In genomic region chr20:23889775-23890187, GRCh38 we compare ENCODE assay signal across 9 cellular contexts. TPM values are rescaled to one million over a fixed set of nuclear protein-coding genes. Genes with fewer than 3 reads are reported as not detected.
DNase-seq lines count a peak whose midpoint lies in the region; ATAC-seq and TF ChIP-seq lines count a peak whose summit lies in the region.
"Had no signal": no experiment of that assay in that cellular context is flagged by ENCODE, and none has a peak within 500 bp of the region (broad histone marks: within the 10 kb centered on the region; RNA-seq: fewer than 3 reads in every experiment).

No MANE protein-coding gene starts in this region.

- peaks cover 8% of the 10 kb centered on the region for H3K4me1 ChIP-seq in DND-41 (ENCODE audit: insufficient read depth, low read length)
- no peaks in the 10 kb centered on the region for H3K4me1 ChIP-seq in GM23338 (ENCODE audit: insufficient read depth)
- peaks cover 3% of the 10 kb centered on the region for H3K4me1 ChIP-seq in body of pancreas

- no peaks in the 10 kb centered on the region; the same call in 2 of the 3 replicates for H3K9me3 Mint-ChIP-seq in GM23338

- no peaks in the 10 kb centered on the region for H3K36me3 Mint-ChIP-seq in GM23338 (ENCODE audit: low read depth)
- H3K36me3 Mint-ChIP-seq: activated naive CD8-positive, alpha-beta T cell had no signal

- no peaks in the 10 kb centered on the region; the same call in 1 of the 2 replicates for H3K9me2 ChIP-seq in GM23338 (ENCODE audit: insufficient read depth)

- H3K79me2 ChIP-seq in DND-41 (ENCODE audit: insufficient read depth, low read length) (no peaks in the 10 kb centered on the region), GM23338 (replicated peaks; ENCODE audit: insufficient read depth) (no peaks in the 10 kb centered on the region)

- no peaks in the 10 kb centered on the region for H4K20me1 ChIP-seq in DND-41 (ENCODE audit: insufficient read depth, low read length)
- no peaks in the 10 kb centered on the region for H4K20me1 ChIP-seq in GM23338 (replicated peaks; ENCODE audit: insufficient read depth)

- H3K9me3 ChIP-seq in DND-41 (ENCODE audit: insufficient read depth, low read length, severe bottlenecking) (no peaks in the 10 kb centered on the region), body of pancreas (no peaks in the 10 kb centered on the region)

- 0 to 14% methylated on average over 3 to 8 of the region's 8 CpGs for WGBS in body of pancreas, 2 donors

- H3K9ac ChIP-seq in DND-41 (ENCODE audit: low read depth, low read length): no peak overlapping the region

- no peaks in the 10 kb centered on the region for H3K4me1 Mint-ChIP-seq in GM23338

- H3K27ac ChIP-seq in DND-41 (ENCODE audit: low read length) (no peak overlapping the region), GM23338 (ENCODE audit: low read depth) (no peak overlapping the region), body of pancreas (no peak overlapping the region)

- H3K4me2 ChIP-seq in DND-41 (ENCODE audit: insufficient read depth, low read length): no peak overlapping the region
- no peak overlapping the region for H3K4me2 ChIP-seq in GM23338

- intact Hi-C loops in body of pancreas (cut with DNase I): no loop called here

- H2AFZ ChIP-seq in DND-41 (ENCODE audit: low read depth, low read length) (no peak overlapping the region; the same call in 1 of the 2 replicates), GM23338 (no peak overlapping the region)

- H3K4me3 ChIP-seq in DND-41 (ENCODE audit: low read depth in 1 of 2, low read length in 2 of 2) (no peak overlapping the region), GM23338 (no peak overlapping the region), body of pancreas (no peak overlapping the region)

- no peak overlapping the region for H3K4me3 Mint-ChIP-seq in GM23338
- H3K4me3 Mint-ChIP-seq: activated naive CD8-positive, alpha-beta T cell had no signal

- H3K36me3 ChIP-seq in DND-41 (ENCODE audit: insufficient read depth, low read length): no peaks in the 10 kb centered on the region
- no peaks in the 10 kb centered on the region for H3K36me3 ChIP-seq in GM23338 (ENCODE audit: insufficient read depth)
- no peaks in the 10 kb centered on the region for H3K36me3 ChIP-seq in body of pancreas (replicated peaks in 1 of 2; ENCODE audit: insufficient read depth in 1 of 2, low read depth in 2 of 2)

- TF ChIP-seq POLR2A in body of pancreas (IDR thresholded peaks at IDR 0.05): no peak

- H3K27me3 Mint-ChIP-seq in GM23338 (ENCODE audit: insufficient read depth, low read depth, poor library complexity): no peaks in the 10 kb centered on the region
- H3K27me3 Mint-ChIP-seq: activated naive CD8-positive, alpha-beta T cell had no signal

- peak; percentile 91 for TF ChIP-seq CTCF in DND-41 (IDR thresholded peaks at IDR 0.05; ENCODE audit: borderline replicate concordance, extremely low read depth, low read length, poor library complexity, severe bottlenecking)
- peak; percentile 65 to 90 for TF ChIP-seq CTCF in GM23338 (conservative IDR thresholded peaks at IDR 0.05; ENCODE audit: low read depth in 2 of 2)
- TF ChIP-seq CTCF in body of pancreas (IDR thresholded peaks at IDR 0.05): peak; percentile 47 to 75 (median 69)

- H3K27me3 ChIP-seq in DND-41 (ENCODE audit: insufficient read depth, low read length, poor library complexity): no peaks in the 10 kb centered on the region
- H3K27me3 ChIP-seq in GM23338 (ENCODE audit: insufficient read depth): no peaks in the 10 kb centered on the region
- H3K27me3 ChIP-seq in body of pancreas: no peaks in the 10 kb centered on the region

- peak; percentile 80 for DNase-seq in DND-41
- DNase-seq in GM23338 (ENCODE audit: low spot score): peak; percentile 73
- DNase-seq in NCI-H1092 (lab: John Stamatoyannopoulos, UW): peak; percentile 63
- DNase-seq in UCSD-AML1 (lab: John Stamatoyannopoulos, UW; ENCODE audit: unreplicated experiment): peak; percentile 55
- peak; percentile 54 to 71 (median 58) for DNase-seq in body of pancreas
- DNase-seq in inferior parietal cortex (ENCODE audit: extremely low spot score): peak; percentile 66
- DNase-seq in stimulated activated CD4-positive, alpha-beta T cell treated with anti-CD3 and anti-CD28 coated beads, Interleukin-2, amount 100 ng/mL, for 48 hours: peak; percentile 45 to 52

- peak; percentile 98 for ATAC-seq in DND-41 (ENCODE audit: insufficient read depth, low read depth)
- ATAC-seq in GM23338: peak; percentile 100
- peak; percentile 87 for ATAC-seq in body of pancreas
- no peak for ATAC-seq in HG02970 (IDR thresholded peaks at IDR 0.05; ENCODE audit: low FRiP score, unreplicated experiment)

- H3K27ac Mint-ChIP-seq in GM23338: no peak overlapping the region
- H3K27ac Mint-ChIP-seq: activated naive CD8-positive, alpha-beta T cell had no signal

- H3F3A ChIP-seq in GM23338 (replicated peaks; ENCODE audit: low read depth): no peaks in the 10 kb centered on the region

TF ChIP-seq in GM23338, 12 proteins besides CTCF, POLR2A, EP300 and RAD21 (continues in another document):
- no peak for TF ChIP-seq ZNF114 (CRISPR knock-in tag; IDR thresholded peaks at IDR 0.05)
- TF ChIP-seq STAT1 (IDR thresholded peaks at IDR 0.05; ENCODE audit: unreplicated experiment): no peak
- TF ChIP-seq, protein P1, sequence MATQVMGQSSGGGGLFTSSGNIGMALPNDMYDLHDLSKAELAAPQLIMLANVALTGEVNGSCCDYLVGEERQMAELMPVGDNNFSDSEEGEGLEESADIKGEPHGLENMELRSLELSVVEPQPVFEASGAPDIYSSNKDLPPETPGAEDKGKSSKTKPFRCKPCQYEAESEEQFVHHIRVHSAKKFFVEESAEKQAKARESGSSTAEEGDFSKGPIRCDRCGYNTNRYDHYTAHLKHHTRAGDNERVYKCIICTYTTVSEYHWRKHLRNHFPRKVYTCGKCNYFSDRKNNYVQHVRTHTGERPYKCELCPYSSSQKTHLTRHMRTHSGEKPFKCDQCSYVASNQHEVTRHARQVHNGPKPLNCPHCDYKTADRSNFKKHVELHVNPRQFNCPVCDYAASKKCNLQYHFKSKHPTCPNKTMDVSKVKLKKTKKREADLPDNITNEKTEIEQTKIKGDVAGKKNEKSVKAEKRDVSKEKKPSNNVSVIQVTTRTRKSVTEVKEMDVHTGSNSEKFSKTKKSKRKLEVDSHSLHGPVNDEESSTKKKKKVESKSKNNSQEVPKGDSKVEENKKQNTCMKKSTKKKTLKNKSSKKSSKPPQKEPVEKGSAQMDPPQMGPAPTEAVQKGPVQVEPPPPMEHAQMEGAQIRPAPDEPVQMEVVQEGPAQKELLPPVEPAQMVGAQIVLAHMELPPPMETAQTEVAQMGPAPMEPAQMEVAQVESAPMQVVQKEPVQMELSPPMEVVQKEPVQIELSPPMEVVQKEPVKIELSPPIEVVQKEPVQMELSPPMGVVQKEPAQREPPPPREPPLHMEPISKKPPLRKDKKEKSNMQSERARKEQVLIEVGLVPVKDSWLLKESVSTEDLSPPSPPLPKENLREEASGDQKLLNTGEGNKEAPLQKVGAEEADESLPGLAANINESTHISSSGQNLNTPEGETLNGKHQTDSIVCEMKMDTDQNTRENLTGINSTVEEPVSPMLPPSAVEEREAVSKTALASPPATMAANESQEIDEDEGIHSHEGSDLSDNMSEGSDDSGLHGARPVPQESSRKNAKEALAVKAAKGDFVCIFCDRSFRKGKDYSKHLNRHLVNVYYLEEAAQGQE (IDR thresholded peaks at IDR 0.05; ENCODE audit: unreplicated experiment): no peak
- TF ChIP-seq JUNB (IDR thresholded peaks at IDR 0.05; ENCODE audit: unreplicated experiment): no peak
- TF ChIP-seq EZH2 (IDR thresholded peaks at IDR 0.05; ENCODE audit: low read depth, unreplicated experiment): no peak
- no peak for TF ChIP-seq POLR2AphosphoS5 (IDR thresholded peaks at IDR 0.05; ENCODE audit: low read depth)
- TF ChIP-seq, protein P2, sequence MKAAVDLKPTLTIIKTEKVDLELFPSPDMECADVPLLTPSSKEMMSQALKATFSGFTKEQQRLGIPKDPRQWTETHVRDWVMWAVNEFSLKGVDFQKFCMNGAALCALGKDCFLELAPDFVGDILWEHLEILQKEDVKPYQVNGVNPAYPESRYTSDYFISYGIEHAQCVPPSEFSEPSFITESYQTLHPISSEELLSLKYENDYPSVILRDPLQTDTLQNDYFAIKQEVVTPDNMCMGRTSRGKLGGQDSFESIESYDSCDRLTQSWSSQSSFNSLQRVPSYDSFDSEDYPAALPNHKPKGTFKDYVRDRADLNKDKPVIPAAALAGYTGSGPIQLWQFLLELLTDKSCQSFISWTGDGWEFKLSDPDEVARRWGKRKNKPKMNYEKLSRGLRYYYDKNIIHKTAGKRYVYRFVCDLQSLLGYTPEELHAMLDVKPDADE (IDR thresholded peaks at IDR 0.05): no peak
- no peak for TF ChIP-seq NANOG (IDR thresholded peaks at IDR 0.05; ENCODE audit: borderline replicate concordance)

RNA-seq across cellular contexts. Expression of gene CST5, which starts 10.2 kb away (rescaled TPM):
- total RNA-seq in GM23338 (2014; rRNA removed; shearing (Covaris generic)): not detected in 2 replicates
- polyA plus RNA-seq in GM23338 (2016; fragmentation: Nextera tagmentation; extraction: Ambion mirVana): not detected in 2 replicates
- not detected for total RNA-seq in body of pancreas
